In genomic region chr14:68016243-68016914, GRCh38 we compare ENCODE assay signal across 18 cellular contexts.
DNase-seq lines count a peak whose midpoint lies in the region; ATAC-seq, FAIRE-seq and TF ChIP-seq lines count a peak whose summit lies in the region.
"Had no signal": no experiment of that assay in that cellular context is flagged by ENCODE, and none has a peak within 500 bp of the region (broad histone marks: within the 10 kb centered on the region; RNA-seq: fewer than 3 reads in every experiment).

No MANE protein-coding gene starts in this region.

- H3K27me3 Mint-ChIP-seq in HFFc6 (ENCODE audit: insufficient read depth), result no peaks in the 10 kb centered on the region
- H3K27me3 Mint-ChIP-seq: activated naive CD8-positive, alpha-beta T cell; progenitor cell of endocrine pancreas had no signal

- peaks cover 36% of the 10 kb centered on the region for H3K4me1 Mint-ChIP-seq in HFFc6 (ENCODE audit: low read depth)

- H3K36me3 Mint-ChIP-seq in HFFc6 (ENCODE audit: low read depth), result 0 out of 2 replicates have a peak, but pooled peaks cover 5% of the 10 kb centered on the region

- no peak overlapping the region for H3K9ac ChIP-seq in kidney (ENCODE audit: low read length in 2 of 2)

- H3K4me3 Mint-ChIP-seq in HFFc6, result peak overlapping the region; percentile 33; the same call in 1 of the 2 replicates
- H3K4me3 Mint-ChIP-seq: activated naive CD8-positive, alpha-beta T cell; activated T-cell treated with anti-CD3 and anti-CD28 coated beads, Interleukin-2, amount 50 U/mL, for 4 hours had no signal

- peak overlapping the region; percentile 5; the same call in 1 of the 2 replicates for H3K27ac Mint-ChIP-seq in HFFc6
- H3K27ac Mint-ChIP-seq: activated naive CD8-positive, alpha-beta T cell; progenitor cell of endocrine pancreas had no signal

- no peaks in the 10 kb centered on the region for H3K27me3 ChIP-seq in uterus
- H3K27me3 ChIP-seq: heart left ventricle had no signal

- TF ChIP-seq CTCF in HFFc6 (IDR thresholded peaks at IDR 0.05) (no peak), cardiac fibroblast (IDR thresholded peaks at IDR 0.05; ENCODE audit: low read depth, low read length) (no peak), kidney (IDR thresholded peaks at IDR 0.05; ENCODE audit: borderline replicate concordance, extremely low read depth, insufficient read depth) (no peak), uterus (IDR thresholded peaks at IDR 0.05) (no peak)

- peaks cover 6 to 16% of the 10 kb centered on the region in 2 donors for H3K4me1 ChIP-seq in kidney (ENCODE audit: control insufficient read depth in 1 of 2, insufficient read depth in 1 of 2, low read depth in 1 of 2, low read length in 2 of 2)
- H3K4me1 ChIP-seq in uterus, result peaks cover 0 to 5% of the 10 kb centered on the region in 2 donors

- H3K4me3 ChIP-seq in cardiac fibroblast (replicated peaks in 1 of 2; ENCODE audit: low read depth in 2 of 2, low read length in 2 of 2) (no peak overlapping the region), kidney (ENCODE audit: low read length in 2 of 2) (no peak overlapping the region), uterus (no peak overlapping the region)
- H3K4me3 ChIP-seq: heart left ventricle had no signal

- H3K27ac ChIP-seq in kidney (ENCODE audit: low read depth in 2 of 2, low read length in 2 of 2) (no peak overlapping the region), uterus (peak overlapping the region; percentile 63 to 84)
- H3K27ac ChIP-seq: C4-2B had no signal

- intact Hi-C loops in kidney (cut with DNase I), result no loop called here
- intact Hi-C loops in uterus (cut with DNase I; ENCODE audit: low total_unique reads), result no loop called here
- intact Hi-C loops in head of caudate nucleus (cut with DNase I), result no loop called here

- H3K9me3 ChIP-seq in kidney (ENCODE audit: control insufficient read depth in 1 of 2, low read length in 2 of 2), result no peaks in the 10 kb centered on the region
- H3K9me3 ChIP-seq in uterus, result no peaks in the 10 kb centered on the region
- H3K9me3 ChIP-seq: heart left ventricle had no signal

- FAIRE-seq in kidney (lab: Jason Lieb, UNC), result peak; percentile 37

- DNase-seq in HFFc6, result peak; percentile 58
- peak; percentile 46 to 56 for DNase-seq in cardiac fibroblast (ENCODE audit: low read depth in 2 of 2)
- DNase-seq in kidney, result no peak
- DNase-seq in uterus, result no peak
- DNase-seq in head of caudate nucleus, result no peak
- DNase-seq in NCI-H2029 treated with DMSO at 0.1 percent for 48 hours (lab: John Stamatoyannopoulos, UW), result no peak
- DNase-seq: activated T-cell treated with anti-CD3 and anti-CD28 coated beads, Interleukin-2, amount 50 U/mL, for 4 hours; central memory CD4-positive, alpha-beta T cell; GOT3; heart left ventricle; left cardiac atrium; MM.1S; NCI-H2029; NCI-H526 had no signal

- H3K9me3 Mint-ChIP-seq in HFFc6, result no peaks in the 10 kb centered on the region

- TF ChIP-seq POLR2A in uterus (IDR thresholded peaks at IDR 0.05), result no peak

- no peaks in the 10 kb centered on the region for H3K36me3 ChIP-seq in kidney (ENCODE audit: control insufficient read depth in 1 of 2, insufficient read depth in 2 of 2, low read length in 2 of 2)
- no peaks in the 10 kb centered on the region for H3K36me3 ChIP-seq in uterus
- H3K36me3 ChIP-seq: heart left ventricle had no signal

- no peak for ATAC-seq in HG03039 (IDR thresholded peaks at IDR 0.05; ENCODE audit: unreplicated experiment)
- ATAC-seq: activated T-cell treated with anti-CD3 and anti-CD28 coated beads, Interleukin-2, amount 50 U/mL, for 4 hours; heart left ventricle; left cardiac atrium had no signal

Comparison
In these comparisons a context has a peak if more than half of its experiments do, and no peak if none do; other contexts are left out.
1. DNase-seq: peak in HFFc6 (single experiment) and cardiac fibroblast (2 of 2); none in kidney (single experiment), uterus (0 of 2), head of caudate nucleus (0 of 42) and NCI-H2029 treated with DMSO at 0.1 percent for 48 hours (single experiment).
2. H3K27ac ChIP-seq: peak in uterus (2 of 2); none in kidney (0 of 2).